ENCODE assay signal across 20 cellular contexts in genomic region chr21:16216595-16216994, GRCh38.
DNase-seq lines count a peak whose midpoint lies in the region; ATAC-seq and TF ChIP-seq lines count a peak whose summit lies in the region.
"Had no signal": no experiment of that assay in that cellular context is flagged by ENCODE, and none has a peak within 500 bp of the region (broad histone marks: within the 10 kb centered on the region; RNA-seq: fewer than 3 reads in every experiment).

No MANE protein-coding gene starts in this region.

- TF ChIP-seq EP300 in upper lobe of left lung (IDR thresholded peaks at IDR 0.05), result no peak

- H3K36me3 ChIP-seq in uterus (no peaks in the 10 kb centered on the region), upper lobe of left lung (no peaks in the 10 kb centered on the region)
- H3K36me3 ChIP-seq: BE2C had no signal

- no peaks in the 10 kb centered on the region for H3K27me3 ChIP-seq in right cardiac atrium (ENCODE audit: control insufficient read depth, insufficient read depth)
- H3K27me3 ChIP-seq in uterus, result no peaks in the 10 kb centered on the region
- no peaks in the 10 kb centered on the region for H3K27me3 ChIP-seq in upper lobe of left lung
- H3K27me3 ChIP-seq: BE2C had no signal

- intact Hi-C loops in left ventricle myocardium superior (cut with micrococcal nuclease), result no loop called here
- intact Hi-C loops in right cardiac atrium (cut with DNase I), result loop anchor here in 1 of 4 donors (10.0 kb wide), 1 partner anchor 132 kb away; no protein-coding TSS in a partner anchor
- intact Hi-C loops in uterus (cut with DNase I; ENCODE audit: low total_unique reads), result no loop called here
- intact Hi-C loops in MCF 10A (cut with micrococcal nuclease), result no loop called here

- POLR2A ChIA-PET in MCF 10A (lab: Yijun Ruan, JAX), result interaction anchor here (1.2 kb wide), 1 partner anchor 23 kb away, joined by 3 read pairs; no protein-coding TSS in a partner anchor

- DNase-seq in left ventricle myocardium superior, result no peak
- no peak for DNase-seq in right cardiac atrium
- peak; percentile 54 for DNase-seq in left kidney (ENCODE audit: low read depth, low spot score)
- no peak for DNase-seq in osteocyte (ENCODE audit: extremely low spot score, unreplicated experiment)
- DNase-seq in uterus, result no peak
- DNase-seq in upper lobe of left lung, result no peak
- DNase-seq in MCF 10A (ENCODE audit: unreplicated experiment), result no peak
- DNase-seq in stimulated activated CD4-positive, alpha-beta T cell treated with anti-CD3 and anti-CD28 coated beads, Interleukin-1b, Interleukin-23, amount 100 ng/mL, for 48 hours, result no peak
- DNase-seq: BE2C; Caco-2; CD4-positive, alpha-beta T cell; GF-D8; GM23248; NCI-H1105; NCI-H2081; NCI-H510A treated with DMSO at 0.1 percent for 48 hours; PC-3; RPMI8226; SIG-M5 had no signal

- BruUV-seq in MCF 10A (replicated peaks; lab: Mats Ljungman, UMichigan), result no TSS peak

- TF ChIP-seq POLR2A in uterus (IDR thresholded peaks at IDR 0.05), result no peak
- TF ChIP-seq POLR2A in upper lobe of left lung (IDR thresholded peaks at IDR 0.05), result no peak

- no peak overlapping the region for H3K27ac ChIP-seq in right cardiac atrium (ENCODE audit: low read length)
- peak overlapping the region; percentile 61 to 78 for H3K27ac ChIP-seq in uterus
- H3K27ac ChIP-seq in upper lobe of left lung, result no peak overlapping the region
- H3K27ac ChIP-seq: GM23248 had no signal

- 52% methylated on average over 3 of the region's 3 CpGs for WGBS in right cardiac atrium
- 74% methylated on average over 3 of the region's 3 CpGs for WGBS in upper lobe of left lung, 2 donors

- H3K4me3 Mint-ChIP-seq in osteocyte (ENCODE audit: unreplicated experiment) (no peak overlapping the region), MCF 10A (ENCODE audit: unreplicated experiment) (no peak overlapping the region)
- H3K4me3 Mint-ChIP-seq: CD4-positive, alpha-beta T cell had no signal

- H3K9me3 ChIP-seq in right cardiac atrium (ENCODE audit: control insufficient read depth, low read length), result no peaks in the 10 kb centered on the region
- H3K9me3 ChIP-seq in uterus, result no peaks in the 10 kb centered on the region
- no peaks in the 10 kb centered on the region for H3K9me3 ChIP-seq in upper lobe of left lung
- H3K9me3 ChIP-seq: BE2C, Caco-2 had no signal

- no peak for TF ChIP-seq CTCF in osteocyte (IDR thresholded peaks at IDR 0.05)
- TF ChIP-seq CTCF in uterus (IDR thresholded peaks at IDR 0.05), result no peak
- no peak for TF ChIP-seq CTCF in upper lobe of left lung (IDR thresholded peaks at IDR 0.05)
- no peak for TF ChIP-seq CTCF in MCF 10A (IDR thresholded peaks at IDR 0.05; ENCODE audit: unreplicated experiment)

- H3K9me3 Mint-ChIP-seq in osteocyte (ENCODE audit: unreplicated experiment) (no peaks in the 10 kb centered on the region), MCF 10A (ENCODE audit: unreplicated experiment) (no peaks in the 10 kb centered on the region)
- H3K9me3 Mint-ChIP-seq: CD4-positive, alpha-beta T cell had no signal

- CTCF ChIA-PET in MCF 10A (lab: Yijun Ruan, JAX), result interaction anchor here (0.6 kb wide), 1 partner anchor 22 kb away, joined by 3 read pairs; no protein-coding TSS in a partner anchor

- ATAC-seq in left ventricle myocardium superior, result peak; percentile 29
- ATAC-seq in right cardiac atrium, result no peak
- no peak for ATAC-seq in upper lobe of left lung (ENCODE audit: low FRiP score in 2 of 2)
- ATAC-seq: HCT116, PC-3 had no signal

- H3K36me3 Mint-ChIP-seq in osteocyte (ENCODE audit: unreplicated experiment), result peaks cover 3% of the 10 kb centered on the region
- H3K36me3 Mint-ChIP-seq in MCF 10A (ENCODE audit: insufficient read depth, unreplicated experiment), result no peaks in the 10 kb centered on the region

- no peak overlapping the region for H3K4me3 ChIP-seq in right cardiac atrium (ENCODE audit: low read length)
- no peak overlapping the region for H3K4me3 ChIP-seq in uterus
- H3K4me3 ChIP-seq in upper lobe of left lung, result no peak overlapping the region
- H3K4me3 ChIP-seq: GM23248 had no signal

- H3K27me3 Mint-ChIP-seq in osteocyte (ENCODE audit: unreplicated experiment) (no peaks in the 10 kb centered on the region), MCF 10A (ENCODE audit: insufficient read depth, unreplicated experiment) (peaks cover 36% of the 10 kb centered on the region)
- H3K27me3 Mint-ChIP-seq: CD4-positive, alpha-beta T cell had no signal

- H3K4me1 ChIP-seq in right cardiac atrium (ENCODE audit: control insufficient read depth, insufficient read depth, low read length), result no peaks in the 10 kb centered on the region
- peaks cover 0 to 9% of the 10 kb centered on the region in 2 donors for H3K4me1 ChIP-seq in uterus
- no peaks in the 10 kb centered on the region for H3K4me1 ChIP-seq in upper lobe of left lung
- H3K4me1 ChIP-seq: BE2C had no signal

- peaks cover 52% of the 10 kb centered on the region for H3K4me1 Mint-ChIP-seq in osteocyte (ENCODE audit: unreplicated experiment)
- H3K4me1 Mint-ChIP-seq in MCF 10A (ENCODE audit: insufficient read depth, unreplicated experiment), result peaks cover 5% of the 10 kb centered on the region

- H3K27ac Mint-ChIP-seq in osteocyte (ENCODE audit: unreplicated experiment) (peak overlapping the region; percentile 36), MCF 10A (ENCODE audit: low read depth, unreplicated experiment) (no peak overlapping the region)
- H3K27ac Mint-ChIP-seq: CD4-positive, alpha-beta T cell had no signal

Comparison
In these comparisons a context has a peak if more than half of its experiments do, and no peak if none do; other contexts are left out.
1. H3K27ac ChIP-seq: peak in uterus (2 of 2); none in right cardiac atrium (single experiment) and upper lobe of left lung (0 of 4).